In genomic region chr15:57592426-57592825, GRCh38 we compare ENCODE assay signal across 10 cellular contexts. TPM values are rescaled to one million over a fixed set of nuclear protein-coding genes. Genes with fewer than 3 reads are reported as not detected.
DNase-seq lines count a peak whose midpoint lies in the region; ATAC-seq, FAIRE-seq and TF ChIP-seq lines count a peak whose summit lies in the region.
"Had no signal": no experiment of that assay in that cellular context is flagged by ENCODE, and none has a peak within 500 bp of the region (broad histone marks: within the 10 kb centered on the region; RNA-seq: fewer than 3 reads in every experiment).

No MANE protein-coding gene starts in this region.

- DNase-seq in right atrium auricular region (ENCODE audit: low spot score) (no peak), cardiac septum (ENCODE audit: low spot score) (no peak), cardiac fibroblast (ENCODE audit: low read depth in 2 of 2) (no peak), vagina (ENCODE audit: extremely low spot score in 2 of 2) (no peak), DMS79 (lab: John Stamatoyannopoulos, UW) (no peak), GM12892 (ENCODE audit: insufficient read length) (no peak)
- no peak for DNase-seq in naive thymus-derived CD8-positive, alpha-beta T cell
- DNase-seq: activated CD8-positive, alpha-beta memory T cell treated with anti-CD3 and anti-CD28 coated beads for 24 hours had no signal

- no peaks in the 10 kb centered on the region for H3K9me3 Mint-ChIP-seq in naive thymus-derived CD8-positive, alpha-beta T cell

- H3K4me1 Mint-ChIP-seq in naive thymus-derived CD8-positive, alpha-beta T cell = peaks cover 12 to 36% (median 14%) of the 10 kb centered on the region in 4 donors

- H3K36me3 Mint-ChIP-seq in naive thymus-derived CD8-positive, alpha-beta T cell = no peaks in the 10 kb centered on the region

- no peaks in the 10 kb centered on the region for H3K9me3 ChIP-seq in right atrium auricular region
- H3K9me3 ChIP-seq in vagina = no peaks in the 10 kb centered on the region
- H3K9me3 ChIP-seq: MG63 had no signal

- H3K4me1 ChIP-seq in right atrium auricular region (peaks cover 0 to 44% of the 10 kb centered on the region in 2 donors), vagina (peaks cover 50% of the 10 kb centered on the region)

- H3K27me3 ChIP-seq in right atrium auricular region = no peaks in the 10 kb centered on the region
- H3K27me3 ChIP-seq in vagina = no peaks in the 10 kb centered on the region

- POLR2A ChIA-PET in naive thymus-derived CD8-positive, alpha-beta T cell (lab: Charles Lee) = no interaction called here

- H3K36me3 ChIP-seq in right atrium auricular region (peaks cover 12% of the 10 kb centered on the region), vagina (no peaks in the 10 kb centered on the region)
- H3K36me3 ChIP-seq: MG63 had no signal

- TF ChIP-seq CTCF in right atrium auricular region (IDR thresholded peaks at IDR 0.05) (no peak), cardiac fibroblast (IDR thresholded peaks at IDR 0.05; ENCODE audit: low read depth, low read length) (no peak), vagina (IDR thresholded peaks at IDR 0.05) (no peak)

- peak overlapping the region in 9 of 10 donors; percentile 27 to 72 (median 55) for H3K4me3 Mint-ChIP-seq in naive thymus-derived CD8-positive, alpha-beta T cell

- peaks cover 19 to 63% (median 34%) of the 10 kb centered on the region in 5 donors for H3K27me3 Mint-ChIP-seq in naive thymus-derived CD8-positive, alpha-beta T cell

- intact Hi-C loops in cardiac septum (cut with DNase I) (no loop called here), vagina (cut with DNase I) (no loop called here)

- TF ChIP-seq POLR2A in vagina (IDR thresholded peaks at IDR 0.05) (no peak), GM12892 (IDR thresholded peaks at IDR 0.05; ENCODE audit: low read depth, low read length) (no peak)

- no peak for FAIRE-seq in GM12892 (lab: Jason Lieb, UNC)

- ATAC-seq in naive thymus-derived CD8-positive, alpha-beta T cell = no peak
- ATAC-seq in GM21423 (IDR thresholded peaks at IDR 0.05; ENCODE audit: unreplicated experiment) = no peak

- no peak overlapping the region for H3K27ac Mint-ChIP-seq in naive thymus-derived CD8-positive, alpha-beta T cell

- peak overlapping the region; percentile 72 to 81 for H3K4me3 ChIP-seq in right atrium auricular region
- peak overlapping the region; percentile 45 to 54 for H3K4me3 ChIP-seq in cardiac fibroblast (replicated peaks in 1 of 2; ENCODE audit: low read depth in 2 of 2, low read length in 2 of 2)
- H3K4me3 ChIP-seq in vagina = peak overlapping the region; percentile 70 to 95

- H3K27ac ChIP-seq in right atrium auricular region (peak overlapping the region; percentile 91 to 93), vagina (peak overlapping the region; percentile 87)

RNA-seq across cellular contexts. Expression of gene MYZAP, which starts 0.7 kb away (rescaled TPM):
- total RNA-seq in right atrium auricular region (100 to 1,000 TPM; 305 to 491 TPM), cardiac septum (658 TPM), vagina (15.2 TPM)
- total RNA-seq in naive thymus-derived CD8-positive, alpha-beta T cell = not detected
- polyA plus RNA-seq in naive thymus-derived CD8-positive, alpha-beta T cell = under 1 TPM in 2 of 3 donors, not detected in 1; 0.20 to 0.26 TPM
- not detected for polyA plus RNA-seq in GM12892 (2012; ENCODE audit: missing spikeins)

Comparison
In these comparisons a context has a peak if more than half of its experiments do, and no peak if none do; other contexts are left out.
1. RNA of gene MYZAP, which starts 0.7 kb away (total RNA-seq): 658 TPM in cardiac septum (single experiment) and 305 to 491 TPM in right atrium auricular region; 15.2 TPM in vagina (single experiment) and not detected in naive thymus-derived CD8-positive, alpha-beta T cell; every median in the first group is over 10 times any median in the second.
2. Peak in every context shown above with its lines, with median percentiles within 50 percentile points of each other: H3K4me3 ChIP-seq.